8 cellular contexts compared by ENCODE assay signal in genomic region chr9:18473551-18474279, GRCh38. TPM values are rescaled to one million over a fixed set of nuclear protein-coding genes. Genes with fewer than 3 reads are reported as not detected.
A peak's percentile ranks its signal among the peaks of the same experiment; 100 is the strongest.
DNase-seq lines count a peak whose midpoint lies in the region; ATAC-seq and TF ChIP-seq lines count a peak whose summit lies in the region.
"Had no signal": no experiment of that assay in that cellular context is flagged by ENCODE, and none has a peak within 500 bp of the region (broad histone marks: within the 10 kb centered on the region; RNA-seq: fewer than 3 reads in every experiment).

A gene with protein sequence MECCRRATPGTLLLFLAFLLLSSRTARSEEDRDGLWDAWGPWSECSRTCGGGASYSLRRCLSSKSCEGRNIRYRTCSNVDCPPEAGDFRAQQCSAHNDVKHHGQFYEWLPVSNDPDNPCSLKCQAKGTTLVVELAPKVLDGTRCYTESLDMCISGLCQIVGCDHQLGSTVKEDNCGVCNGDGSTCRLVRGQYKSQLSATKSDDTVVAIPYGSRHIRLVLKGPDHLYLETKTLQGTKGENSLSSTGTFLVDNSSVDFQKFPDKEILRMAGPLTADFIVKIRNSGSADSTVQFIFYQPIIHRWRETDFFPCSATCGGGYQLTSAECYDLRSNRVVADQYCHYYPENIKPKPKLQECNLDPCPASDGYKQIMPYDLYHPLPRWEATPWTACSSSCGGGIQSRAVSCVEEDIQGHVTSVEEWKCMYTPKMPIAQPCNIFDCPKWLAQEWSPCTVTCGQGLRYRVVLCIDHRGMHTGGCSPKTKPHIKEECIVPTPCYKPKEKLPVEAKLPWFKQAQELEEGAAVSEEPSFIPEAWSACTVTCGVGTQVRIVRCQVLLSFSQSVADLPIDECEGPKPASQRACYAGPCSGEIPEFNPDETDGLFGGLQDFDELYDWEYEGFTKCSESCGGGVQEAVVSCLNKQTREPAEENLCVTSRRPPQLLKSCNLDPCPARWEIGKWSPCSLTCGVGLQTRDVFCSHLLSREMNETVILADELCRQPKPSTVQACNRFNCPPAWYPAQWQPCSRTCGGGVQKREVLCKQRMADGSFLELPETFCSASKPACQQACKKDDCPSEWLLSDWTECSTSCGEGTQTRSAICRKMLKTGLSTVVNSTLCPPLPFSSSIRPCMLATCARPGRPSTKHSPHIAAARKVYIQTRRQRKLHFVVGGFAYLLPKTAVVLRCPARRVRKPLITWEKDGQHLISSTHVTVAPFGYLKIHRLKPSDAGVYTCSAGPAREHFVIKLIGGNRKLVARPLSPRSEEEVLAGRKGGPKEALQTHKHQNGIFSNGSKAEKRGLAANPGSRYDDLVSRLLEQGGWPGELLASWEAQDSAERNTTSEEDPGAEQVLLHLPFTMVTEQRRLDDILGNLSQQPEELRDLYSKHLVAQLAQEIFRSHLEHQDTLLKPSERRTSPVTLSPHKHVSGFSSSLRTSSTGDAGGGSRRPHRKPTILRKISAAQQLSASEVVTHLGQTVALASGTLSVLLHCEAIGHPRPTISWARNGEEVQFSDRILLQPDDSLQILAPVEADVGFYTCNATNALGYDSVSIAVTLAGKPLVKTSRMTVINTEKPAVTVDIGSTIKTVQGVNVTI (N-terminal part only) (plus strand): TSS chr9:18474153. CDS start chr9:18474233, 80 bp downstream.

- H3K4me1 Mint-ChIP-seq in stimulated activated naive B cell treated with anti-CD40 and anti-IgM and Interleukin-4, amounts not matched to agents 10 μg/mL and 1 μg/mL and 100 μg/mL, for 72 hours: no peaks in the 10 kb centered on the region

- intact Hi-C loops in tibial artery (cut with DNase I; ENCODE audit: low total_unique reads): no loop called here

- H3K9me3 Mint-ChIP-seq in stimulated activated naive B cell treated with anti-CD40 and anti-IgM and Interleukin-4, amounts not matched to agents 10 μg/mL and 1 μg/mL and 100 μg/mL, for 72 hours: peaks cover 1 to 3% of the 10 kb centered on the region in 2 donors

- no peaks in the 10 kb centered on the region for H3K36me3 Mint-ChIP-seq in stimulated activated naive B cell treated with anti-CD40 and anti-IgM and Interleukin-4, amounts not matched to agents 10 μg/mL and 1 μg/mL and 100 μg/mL, for 72 hours

- no peak within 1 kb of the TSS for H3K27ac Mint-ChIP-seq in stimulated activated naive B cell treated with anti-CD40 and anti-IgM and Interleukin-4, amounts not matched to agents 10 μg/mL and 1 μg/mL and 100 μg/mL, for 72 hours

- H3K9me3 ChIP-seq in tibial artery: peaks cover 0 to 7% (median 0%) of the 10 kb centered on the region in 3 donors

- peaks cover 4 to 11% of the 10 kb centered on the region in 2 donors for H3K27me3 Mint-ChIP-seq in stimulated activated naive B cell treated with anti-CD40 and anti-IgM and Interleukin-4, amounts not matched to agents 10 μg/mL and 1 μg/mL and 100 μg/mL, for 72 hours

- no peaks in the 10 kb centered on the region for H3K27me3 ChIP-seq in tibial artery

- H3K27ac ChIP-seq in tibial artery: peak within 1 kb of the TSS; percentile 53 to 59
- H3K27ac ChIP-seq: parathyroid adenoma had no signal

- H3K4me3 Mint-ChIP-seq in stimulated activated naive B cell treated with anti-CD40 and anti-IgM and Interleukin-4, amounts not matched to agents 10 μg/mL and 1 μg/mL and 100 μg/mL, for 72 hours: no peak within 1 kb of the TSS

- H3K4me1 ChIP-seq in tibial artery: peaks cover 0 to 45% (median 19%) of the 10 kb centered on the region in 4 donors
- H3K4me1 ChIP-seq: parathyroid adenoma had no signal

- H3K36me3 ChIP-seq in tibial artery: no peaks in the 10 kb centered on the region

- no peak for TF ChIP-seq CTCF in tibial artery (IDR thresholded peaks at IDR 0.05)

- no peak for ATAC-seq in stimulated activated naive B cell treated with anti-CD40 and anti-IgM and Interleukin-4, amounts not matched to agents 10 μg/mL and 1 μg/mL and 100 μg/mL, for 72 hours (replicated peaks)
- no peak for ATAC-seq in GM21360 (IDR thresholded peaks at IDR 0.05; ENCODE audit: unreplicated experiment)

- peak within 1 kb of the TSS; percentile 38 to 52 for H3K4me3 ChIP-seq in tibial artery

- DNase-seq in NCI-H1694 (lab: John Stamatoyannopoulos, UW): peak; percentile 3
- DNase-seq in dermis blood vessel endothelial cell: peak; percentile 91
- peak; percentile 91 for DNase-seq in left kidney (ENCODE audit: low read depth, low spot score)
- no peak for DNase-seq in tibial artery
- DNase-seq in stimulated activated naive B cell treated with anti-CD40 and anti-IgM and Interleukin-4, amounts not matched to agents 10 μg/mL and 1 μg/mL and 100 μg/mL, for 72 hours: no peak
- DNase-seq in stimulated activated CD4-positive, alpha-beta T cell treated with anti-CD3 and anti-CD28 coated beads, Interleukin-1b, Interleukin-23, amount 100 ng/mL, for 48 hours: no peak

RNA-seq across cellular contexts. Expression of the gene that starts here (rescaled TPM):
- 6.0 and 15.8 TPM in 2 replicates for total RNA-seq in dermis blood vessel endothelial cell

Comparison
In these comparisons a context has a peak if more than half of its experiments do, and no peak if none do; other contexts are left out.
1. DNase-seq: peak in NCI-H1694 (single experiment), dermis blood vessel endothelial cell (single experiment) and left kidney (single experiment); none in tibial artery (0 of 2), stimulated activated naive B cell treated with anti-CD40 and anti-IgM and Interleukin-4, amounts not matched to agents 10 μg/mL and 1 μg/mL and 100 μg/mL, for 72 hours (single experiment) and stimulated activated CD4-positive, alpha-beta T cell treated with anti-CD3 and anti-CD28 coated beads, Interleukin-1b, Interleukin-23, amount 100 ng/mL, for 48 hours (single experiment).